In the genomic region with DNA sequence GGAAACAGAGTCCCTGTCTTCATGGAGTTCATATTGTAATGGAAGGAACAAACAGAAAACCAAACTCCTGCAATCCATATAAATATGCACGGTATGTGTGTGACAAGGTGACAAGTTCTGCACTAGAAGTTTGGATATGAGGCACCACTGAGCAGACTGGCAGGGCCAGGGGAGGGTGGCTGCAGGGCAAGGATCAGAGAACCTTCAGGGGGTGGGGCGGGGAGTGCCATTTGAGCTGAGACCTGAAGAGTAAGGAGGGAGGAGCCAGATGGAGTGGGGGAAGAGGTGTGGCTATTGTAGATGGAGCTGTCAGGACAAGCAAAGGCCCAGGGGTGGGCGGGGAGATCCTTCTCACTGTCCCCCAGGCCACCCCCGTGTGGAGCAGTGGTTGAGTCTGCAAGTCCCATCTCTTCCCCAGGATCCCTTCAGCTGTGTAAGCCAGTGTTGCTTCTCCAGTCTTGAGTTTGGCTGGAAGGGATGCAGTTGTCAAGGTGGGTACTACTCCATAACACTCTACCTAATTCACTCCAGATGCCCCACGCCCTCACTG, we compare ENCODE assay signal across 24 cellular contexts.
"Had no signal": no experiment of that assay in that cellular context is flagged by ENCODE, and none has a peak within 500 bp of the region (broad histone marks: within the 10 kb centered on the region; RNA-seq: fewer than 3 reads in every experiment).

No MANE protein-coding gene starts in this region.

- H3K9me3 ChIP-seq: adrenal gland, breast epithelium, left lung, tibial nerve had no signal

- DNase-seq: activated CD4-positive, alpha-beta T cell treated with anti-CD3 and anti-CD28 coated beads, Interleukin-2, amount 50 U/mL, for 1 hour; activated CD4-positive, CD25-positive, alpha-beta regulatory T cell treated with anti-CD3 and anti-CD28 coated beads, Interleukin-2, amount 50 U/mL, for 72 hours; activated gamma-delta T cell treated with Interleukin-2 at 50 U/mL for 16 hours; activated T-cell treated with anti-CD3 and anti-CD28 coated beads for 4 hours; cerebellar nuclear complex; effector CD8-positive, alpha-beta T cell; kidney; left lung; midbrain; retina; stimulated activated CD4-positive, alpha-beta T cell treated with anti-CD3 and anti-CD28 coated beads, Interleukin-2, amount 100 ng/mL, for 24 hours; stimulated activated naive CD8-positive, alpha-beta T cell treated with anti-CD3 and anti-CD28 coated beads, Interleukin-15, Interleukin-2, amounts not matched to agents 100 U/mL and 50 U/mL, for 24 hours; substantia nigra; T-cell had no signal

- H3K4me1 ChIP-seq: breast epithelium had no signal

- ATAC-seq: activated naive CD4-positive, alpha-beta T cell treated with anti-CD3 and anti-CD28 coated beads, Interleukin-2, amount 50 U/mL, for 72 hours; left lung; stimulated activated naive CD8-positive, alpha-beta T cell treated with anti-CD3 and anti-CD28 coated beads, Interleukin-15, Interleukin-2, amounts not matched to agents 100 U/mL and 50 U/mL, for 24 hours; T-cell had no signal

- H3K4me1 Mint-ChIP-seq: T-cell had no signal

- H3K9me3 Mint-ChIP-seq: activated naive CD4-positive, alpha-beta T cell treated with anti-CD3 and anti-CD28 coated beads, Interleukin-2, amount 50 U/mL, for 72 hours; activated T-helper 1 cell treated with anti-CD3 and anti-CD28 coated beads, Interleukin-12 subunit alpha, Interleukin-12 subunit beta, Interleukin-2, Interleukin-4 antibody, amounts not matched to agents 30 ng/mL and 10 ng/mL and 1 ng/mL, durations not matched to agents 14 hours and 24 hours and 36 hours; dendritic cell treated with granulocyte-macrophage colony-stimulating factor and Interleukin-4, amounts not matched to agents 40 ng/mL and 50 ng/mL, for 4 days; nephron; T-cell had no signal

- FAIRE-seq: astrocyte, kidney, urothelium cell line had no signal

- H3K27me3 Mint-ChIP-seq: dendritic cell treated with granulocyte-macrophage colony-stimulating factor and Interleukin-4, amounts not matched to agents 40 ng/mL and 50 ng/mL, for 4 days; T-cell had no signal

- H3K4me3 ChIP-seq: adrenal gland, breast epithelium, hepatocyte, left lung, tibial nerve had no signal

- H3K36me3 Mint-ChIP-seq: activated naive CD4-positive, alpha-beta T cell treated with anti-CD3 and anti-CD28 coated beads, Interleukin-2, amount 50 U/mL, for 72 hours; T-cell had no signal

- H3K27ac ChIP-seq: adrenal gland, breast epithelium, hepatocyte, left lung, tibial nerve had no signal

- H3K36me3 ChIP-seq: breast epithelium had no signal

- H3K4me3 Mint-ChIP-seq: activated T-helper 1 cell treated with anti-CD3 and anti-CD28 coated beads, Interleukin-12 subunit alpha, Interleukin-12 subunit beta, Interleukin-2, Interleukin-4 antibody, amounts not matched to agents 30 ng/mL and 10 ng/mL and 1 ng/mL, durations not matched to agents 14 hours and 24 hours and 36 hours; dendritic cell treated with granulocyte-macrophage colony-stimulating factor and Interleukin-4, amounts not matched to agents 40 ng/mL and 50 ng/mL, for 4 days; nephron; T-cell had no signal

- H3K27ac Mint-ChIP-seq: activated T-helper 1 cell treated with anti-CD3 and anti-CD28 coated beads, Interleukin-12 subunit alpha, Interleukin-12 subunit beta, Interleukin-2, Interleukin-4 antibody, amounts not matched to agents 30 ng/mL and 10 ng/mL and 1 ng/mL, durations not matched to agents 14 hours and 24 hours and 36 hours; dendritic cell treated with granulocyte-macrophage colony-stimulating factor and Interleukin-4, amounts not matched to agents 40 ng/mL and 50 ng/mL, for 4 days; nephron; T-cell had no signal

- H3K27me3 ChIP-seq: adrenal gland, breast epithelium, hepatocyte, left lung, tibial nerve had no signal
